In the genomic region with DNA sequence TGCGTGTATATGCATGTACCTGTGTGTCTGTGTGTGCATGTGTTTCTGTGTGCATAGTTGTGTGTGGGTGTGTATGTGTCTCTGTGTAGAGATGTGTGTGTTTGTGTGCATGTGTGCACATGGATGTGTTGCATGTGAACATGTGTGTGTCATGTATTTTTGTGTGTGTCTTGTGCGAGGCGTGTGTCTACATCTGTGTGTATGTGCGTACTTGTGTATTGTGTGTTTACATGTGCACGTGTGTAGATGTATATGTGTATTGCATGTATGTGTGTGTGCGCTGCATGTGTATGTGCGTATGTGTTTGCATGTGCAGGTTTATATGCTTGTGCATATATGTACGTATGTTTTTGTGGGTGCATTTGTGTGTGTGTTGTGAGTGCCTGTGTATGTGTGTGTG, we compare ENCODE assay signal across 26 cellular contexts.
"Had no signal": no experiment of that assay in that cellular context is flagged by ENCODE, and none has a peak within 500 bp of the region (broad histone marks: within the 10 kb centered on the region; RNA-seq: fewer than 3 reads in every experiment).

No MANE protein-coding gene starts in this region.

- H3K9me3 ChIP-seq: left ventricle myocardium inferior, neutrophil, right atrium auricular region, tibial nerve, upper lobe of left lung had no signal

- H3K36me3 Mint-ChIP-seq: immature natural killer cell; naive thymus-derived CD8-positive, alpha-beta T cell; stimulated activated naive B cell treated with anti-CD40 and anti-IgM and Interleukin-4, amounts not matched to agents 10 μg/mL and 1 μg/mL and 100 μg/mL, for 72 hours had no signal

- H3K4me1 Mint-ChIP-seq: immature natural killer cell; naive thymus-derived CD8-positive, alpha-beta T cell; nephron; neural crest cell; stimulated activated naive B cell treated with anti-CD40 and anti-IgM and Interleukin-4, amounts not matched to agents 10 μg/mL and 1 μg/mL and 100 μg/mL, for 72 hours had no signal

- H3K4me3 Mint-ChIP-seq: immature natural killer cell; naive thymus-derived CD8-positive, alpha-beta T cell; nephron; neural crest cell; stimulated activated naive B cell treated with anti-CD40 and anti-IgM and Interleukin-4, amounts not matched to agents 10 μg/mL and 1 μg/mL and 100 μg/mL, for 72 hours; stimulated activated naive CD8-positive, alpha-beta T cell treated with anti-CD3 and anti-CD28 coated beads, Interleukin-15, Interleukin-2, amounts not matched to agents 100 ng/mL and 50 ng/mL, for 24 hours had no signal

- H3K4me1 ChIP-seq: heart left ventricle, left ventricle myocardium inferior, parathyroid adenoma, right atrium auricular region, tibial nerve, upper lobe of left lung had no signal

- H3K9ac ChIP-seq: parathyroid adenoma had no signal

- H3K4me3 ChIP-seq: heart left ventricle, left ventricle myocardium inferior, lung, mucosa of descending colon, right atrium auricular region, skin epidermis, tibial nerve, upper lobe of left lung had no signal

- H3K27ac Mint-ChIP-seq: immature natural killer cell; naive thymus-derived CD8-positive, alpha-beta T cell; nephron; stimulated activated naive B cell treated with anti-CD40 and anti-IgM and Interleukin-4, amounts not matched to agents 10 μg/mL and 1 μg/mL and 100 μg/mL, for 72 hours; stimulated activated naive CD8-positive, alpha-beta T cell treated with anti-CD3 and anti-CD28 coated beads, Interleukin-15, Interleukin-2, amounts not matched to agents 100 ng/mL and 50 ng/mL, for 24 hours had no signal

- H2AFZ ChIP-seq: parathyroid adenoma had no signal

- ATAC-seq: heart left ventricle; mucosa of descending colon; naive thymus-derived CD8-positive, alpha-beta T cell; stimulated activated naive B cell treated with anti-CD40 and anti-IgM and Interleukin-4, amounts not matched to agents 10 μg/mL and 1 μg/mL and 100 μg/mL, for 72 hours had no signal

- DNase-seq: heart left ventricle; hypothalamus; immature natural killer cell; kidney; left ventricle myocardium inferior; midbrain; mucosa of descending colon; naive thymus-derived CD8-positive, alpha-beta T cell; occipital lobe; stimulated activated CD4-positive, alpha-beta T cell treated with anti-CD3 and anti-CD28 coated beads, Interleukin-12 subunit alpha, Interleukin-12 subunit beta, amount 100 ng/mL, for 4 hours; stimulated activated CD4-positive, alpha-beta T cell treated with anti-CD3 and anti-CD28 coated beads, Interleukin-15, amount 100 ng/mL, for 24 hours; stimulated activated CD4-positive, alpha-beta T cell treated with anti-CD3 and anti-CD28 coated beads, Interleukin-2, amount 100 ng/mL, for 24 hours; stimulated activated CD4-positive, alpha-beta T cell treated with anti-CD3 and anti-CD28 coated beads, Interleukin-4, amount 100 ng/mL, for 1 hour; stimulated activated naive B cell treated with anti-CD40 and anti-IgM and Interleukin-4, amounts not matched to agents 10 μg/mL and 1 μg/mL and 100 μg/mL, for 72 hours; substantia nigra; upper lobe of left lung had no signal

- H3K79me2 ChIP-seq: parathyroid adenoma had no signal

- FAIRE-seq: islet of Langerhans, kidney had no signal

- H3K27me3 ChIP-seq: heart left ventricle, neutrophil, right atrium auricular region, tibial nerve, upper lobe of left lung had no signal

- H3K27me3 Mint-ChIP-seq: stimulated activated naive B cell treated with anti-CD40 and anti-IgM and Interleukin-4, amounts not matched to agents 10 μg/mL and 1 μg/mL and 100 μg/mL, for 72 hours had no signal

- H3K36me3 ChIP-seq: heart left ventricle, left ventricle myocardium inferior, neutrophil, right atrium auricular region, tibial nerve, upper lobe of left lung had no signal

- H3K9me3 Mint-ChIP-seq: nephron; stimulated activated naive CD8-positive, alpha-beta T cell treated with anti-CD3 and anti-CD28 coated beads, Interleukin-15, Interleukin-2, amounts not matched to agents 100 ng/mL and 50 ng/mL, for 24 hours had no signal

- H3K27ac ChIP-seq: heart left ventricle, left ventricle myocardium inferior, neutrophil, parathyroid adenoma, right atrium auricular region, skin epidermis, tibial nerve, upper lobe of left lung had no signal
